Comparison of ENCODE assay signal across 7 cellular contexts in genomic region chr16:89306457-89307420, GRCh38.
DNase-seq lines count a peak whose midpoint lies in the region; ATAC-seq and TF ChIP-seq lines count a peak whose summit lies in the region.
"Not testable (repeated sequence)": the region's sequence is repeated elsewhere in the genome, so short reads cannot be mapped to it uniquely, and the experiment has no call there.

No MANE protein-coding gene starts in this region.

- not testable (repeated sequence) for H3K9ac ChIP-seq in IMR-90 (ENCODE audit: low read depth, low read length); trophoblast cell (ENCODE audit: low read length)

- 92% methylated on average over 14 of the region's 69 CpGs; no CpG with 5 or more reads in 1 of the 2 experiments for WGBS in IMR-90 (ENCODE audit: extremely low coverage in 2 of 2, insufficient read length in 1 of 2), 2 experiments
- no CpG with 5 or more reads among the region's 69 CpGs for WGBS in trophoblast cell (ENCODE audit: extremely low coverage, insufficient coverage, insufficient read length)

- not testable (repeated sequence) for H3K4me1 ChIP-seq in IMR-90 (ENCODE audit: control insufficient read depth, insufficient read depth, low read length); trophoblast cell (ENCODE audit: control insufficient read depth in 1 of 2, insufficient read depth in 2 of 2, low read length in 2 of 2)

- not testable (repeated sequence) for H3K79me2 ChIP-seq in trophoblast cell (ENCODE audit: control insufficient read depth, insufficient read depth, low read length, poor library complexity)

- CTCF ChIA-PET in IMR-90 (lab: Yijun Ruan, JAX) = not testable (repeated sequence)
- CTCF ChIA-PET in activated CD8-positive, alpha-beta T cell treated with anti-CD3 and anti-CD28 coated beads for 36 hours (lab: Charles Lee) = interaction anchor here (0.7 to 2.8 kb wide), 4 partner anchors 9 to 22 kb away, joined by 3 to 11 read pairs (median 4); no protein-coding TSS in a partner anchor

- H3K9me3 ChIP-seq in IMR-90 (ENCODE audit: control insufficient read depth, insufficient read depth, low read length); trophoblast cell (ENCODE audit: insufficient read depth, low read depth, low read length): not testable (repeated sequence)

- H2BK15ac ChIP-seq in IMR-90 (ENCODE audit: low read depth, low read length) = not testable (repeated sequence)

- H2AK9ac ChIP-seq in IMR-90 (replicated peaks; ENCODE audit: low read depth, low read length, poor library complexity) = peak overlapping the region; percentile 9

- H3K14ac ChIP-seq in IMR-90 (replicated peaks; ENCODE audit: low read depth, low read length); trophoblast cell (ENCODE audit: low read length): not testable (repeated sequence)

- peaks cover 37 to 84% of the 10 kb centered on the region in 2 experiments for H3K79me1 ChIP-seq in IMR-90 (ENCODE audit: low read depth in 1 of 2, low read length in 2 of 2)
- H3K79me1 ChIP-seq in trophoblast cell (ENCODE audit: low read length) = not testable (repeated sequence)

- not testable (repeated sequence) for H3K56ac ChIP-seq in IMR-90 (ENCODE audit: extremely low read depth, insufficient read depth, low read length)

- POLR2A ChIA-PET in IMR-90 (lab: Charles Lee; ENCODE audit: unreplicated experiment) = not testable (repeated sequence)
- POLR2A ChIA-PET in activated CD8-positive, alpha-beta T cell treated with anti-CD3 and anti-CD28 coated beads for 36 hours (lab: Charles Lee) = interaction anchor here (0.7 kb wide), 1 partner anchor 384 kb away, joined by 3 read pairs; no protein-coding TSS in a partner anchor

- not testable (repeated sequence) for H3K27ac ChIP-seq in IMR-90 (ENCODE audit: insufficient read depth, low read length); trophoblast cell (ENCODE audit: low read depth, low read length)

- not testable (repeated sequence) for H4K8ac ChIP-seq in IMR-90 (ENCODE audit: low read depth in 2 of 2, low read length in 2 of 2); trophoblast cell (ENCODE audit: low read depth, low read length)

- not testable (repeated sequence) for H3K18ac ChIP-seq in IMR-90 (ENCODE audit: low read depth, low read length); trophoblast cell (ENCODE audit: low read length)

- H3K27ac Mint-ChIP-seq in activated CD8-positive, alpha-beta T cell treated with anti-CD3 and anti-CD28 coated beads for 36 hours = peak overlapping the region; percentile 34
- H3K27ac Mint-ChIP-seq in activated naive CD8-positive, alpha-beta T cell treated with anti-CD3 and anti-CD28 coated beads for 36 hours; chondrocyte (ENCODE audit: unreplicated experiment): not testable (repeated sequence)
- peak overlapping the region in 1 of 2 donors; percentile 78 for H3K27ac Mint-ChIP-seq in natural killer cell

- not testable (repeated sequence) for BruUV-seq in IMR-90 (replicated peaks; lab: Mats Ljungman, UMichigan)

- not testable (repeated sequence) for H3K27me3 Mint-ChIP-seq in activated CD8-positive, alpha-beta T cell treated with anti-CD3 and anti-CD28 coated beads for 36 hours; activated naive CD8-positive, alpha-beta T cell treated with anti-CD3 and anti-CD28 coated beads for 36 hours; chondrocyte (ENCODE audit: low read depth); natural killer cell (ENCODE audit: low read depth in 2 of 2)

- H4K12ac ChIP-seq in trophoblast cell (ENCODE audit: low read depth, low read length) = not testable (repeated sequence)

- H3K27me3 ChIP-seq in IMR-90 (ENCODE audit: control insufficient read depth, insufficient read depth, low read length); trophoblast cell (ENCODE audit: insufficient read depth, low read length): not testable (repeated sequence)

- DNase-seq in IMR-90; activated CD8-positive, alpha-beta T cell treated with anti-CD3 and anti-CD28 coated beads for 36 hours; activated naive CD8-positive, alpha-beta T cell treated with anti-CD3 and anti-CD28 coated beads for 36 hours; natural killer cell; trophoblast cell: not testable (repeated sequence)
- peak; percentile 68 for DNase-seq in chondrocyte (ENCODE audit: low spot score)
- DNase-seq in left ventricle myocardium superior = peak; percentile 21

- H3K36me3 Mint-ChIP-seq in activated CD8-positive, alpha-beta T cell treated with anti-CD3 and anti-CD28 coated beads for 36 hours (ENCODE audit: low read depth) = peaks cover 43% of the 10 kb centered on the region
- H3K36me3 Mint-ChIP-seq in activated naive CD8-positive, alpha-beta T cell treated with anti-CD3 and anti-CD28 coated beads for 36 hours = peaks cover 39% of the 10 kb centered on the region
- peaks cover 12% of the 10 kb centered on the region for H3K36me3 Mint-ChIP-seq in chondrocyte (ENCODE audit: low read depth)
- not testable (repeated sequence) for H3K36me3 Mint-ChIP-seq in natural killer cell

- not testable (repeated sequence) for H4K5ac ChIP-seq in IMR-90 (ENCODE audit: low read depth, low read length)

- H2BK20ac ChIP-seq in IMR-90 (ENCODE audit: low read depth, low read length) = not testable (repeated sequence)

- H2BK5ac ChIP-seq in IMR-90 (ENCODE audit: low read depth, low read length, poor library complexity, severe bottlenecking); trophoblast cell (ENCODE audit: low read depth, low read length, poor library complexity): not testable (repeated sequence)

- H3K36me3 ChIP-seq in IMR-90 (ENCODE audit: control insufficient read depth, insufficient read depth, low read length) (peaks cover 35% of the 10 kb centered on the region), trophoblast cell (ENCODE audit: control insufficient read depth in 1 of 2, insufficient read depth in 2 of 2, low read length in 2 of 2) (peaks cover 37% of the 10 kb centered on the region in 2 experiments)

- H3K23ac ChIP-seq in IMR-90 (ENCODE audit: low read depth, low read length) = 0 out of 2 replicates have a peak overlapping the region, but pooled peaks have one; percentile 2
- H3K23ac ChIP-seq in trophoblast cell (ENCODE audit: low read length) = not testable (repeated sequence)

- not testable (repeated sequence) for TF ChIP-seq POLR2A in IMR-90 (IDR thresholded peaks at IDR 0.05; ENCODE audit: low read depth, low read length)

- H2BK120ac ChIP-seq in IMR-90 (ENCODE audit: low read depth, low read length); trophoblast cell (ENCODE audit: insufficient read depth, low read length, poor library complexity): not testable (repeated sequence)

- peaks cover 44% of the 10 kb centered on the region for H3K9me1 ChIP-seq in IMR-90 (ENCODE audit: insufficient read depth, low read length)

- in situ Hi-C loops in IMR-90 (cut with MboI; ENCODE audit: low sequenced_read_pairs) = not testable (repeated sequence)

- not testable (repeated sequence) for ATAC-seq in IMR-90 (ENCODE audit: low read depth); activated CD8-positive, alpha-beta T cell treated with anti-CD3 and anti-CD28 coated beads for 36 hours; left ventricle myocardium superior; natural killer cell

- peak overlapping the region; percentile 31; the same call in 1 of the 2 replicates for H2AK5ac ChIP-seq in IMR-90 (ENCODE audit: low read depth, low read length)
- H2AK5ac ChIP-seq in trophoblast cell (ENCODE audit: low read length) = not testable (repeated sequence)

- intact Hi-C loops in IMR-90 (cut with micrococcal nuclease); activated CD8-positive, alpha-beta T cell treated with anti-CD3 and anti-CD28 coated beads for 36 hours (cut with micrococcal nuclease); left ventricle myocardium superior (cut with micrococcal nuclease); natural killer cell (cut with micrococcal nuclease): not testable (repeated sequence)

- not testable (repeated sequence) for H3K4me3 ChIP-seq in IMR-90 (ENCODE audit: insufficient read depth, low read depth, low read length); trophoblast cell (ENCODE audit: low read depth, low read length)

- not testable (repeated sequence) for H3K4me2 ChIP-seq in IMR-90 (ENCODE audit: low read depth, low read length); trophoblast cell (ENCODE audit: low read length)

- H4K91ac ChIP-seq in IMR-90 (ENCODE audit: insufficient read depth, low read depth, low read length); trophoblast cell (ENCODE audit: low read depth, low read length): not testable (repeated sequence)

- H4K20me1 ChIP-seq in IMR-90 (ENCODE audit: insufficient read depth, low read length) = peaks cover 75% of the 10 kb centered on the region

- not testable (repeated sequence) for H3K4ac ChIP-seq in IMR-90 (ENCODE audit: low read depth, low read length)
- H3K4ac ChIP-seq in trophoblast cell (ENCODE audit: low read depth, low read length) = peak overlapping the region; percentile 55

- dilution Hi-C loops in IMR-90 (cut with HindIII; ENCODE audit: low sequenced_read_pairs, unreplicated experiment) = not testable (repeated sequence)

- not testable (repeated sequence) for H3K4me3 Mint-ChIP-seq in activated CD8-positive, alpha-beta T cell treated with anti-CD3 and anti-CD28 coated beads for 36 hours
- peak overlapping the region; percentile 10 for H3K4me3 Mint-ChIP-seq in activated naive CD8-positive, alpha-beta T cell treated with anti-CD3 and anti-CD28 coated beads for 36 hours
- H3K4me3 Mint-ChIP-seq in chondrocyte (ENCODE audit: unreplicated experiment) (peak overlapping the region; percentile 13), natural killer cell (peak overlapping the region; percentile 9)

- not testable (repeated sequence) for H3K9me3 Mint-ChIP-seq in activated CD8-positive, alpha-beta T cell treated with anti-CD3 and anti-CD28 coated beads for 36 hours; activated naive CD8-positive, alpha-beta T cell treated with anti-CD3 and anti-CD28 coated beads for 36 hours; chondrocyte (ENCODE audit: low read depth); natural killer cell

- H2BK12ac ChIP-seq in trophoblast cell (ENCODE audit: low read length) = not testable (repeated sequence)

- not testable (repeated sequence) for TF ChIP-seq CTCF in IMR-90 (conservative IDR thresholded peaks at IDR 0.05; ENCODE audit: low read depth, low read length); activated CD8-positive, alpha-beta T cell treated with anti-CD3 and anti-CD28 coated beads for 36 hours (IDR thresholded peaks at IDR 0.05); chondrocyte (IDR thresholded peaks at IDR 0.05); natural killer cell (IDR thresholded peaks at IDR 0.05)

- not testable (repeated sequence) for TF ChIP-seq RAD21 in IMR-90 (IDR thresholded peaks at IDR 0.05; ENCODE audit: low read length)

- H2AFZ ChIP-seq in IMR-90 (replicated peaks; ENCODE audit: low read length, poor library complexity) = peak overlapping the region; percentile 29
- H2AFZ ChIP-seq in trophoblast cell (ENCODE audit: insufficient read depth, low read length, poor library complexity) = not testable (repeated sequence)

- peaks cover 47% of the 10 kb centered on the region for H3K4me1 Mint-ChIP-seq in activated CD8-positive, alpha-beta T cell treated with anti-CD3 and anti-CD28 coated beads for 36 hours (ENCODE audit: low read depth)
- H3K4me1 Mint-ChIP-seq in activated naive CD8-positive, alpha-beta T cell treated with anti-CD3 and anti-CD28 coated beads for 36 hours = peaks cover 43% of the 10 kb centered on the region
- H3K4me1 Mint-ChIP-seq in chondrocyte (ENCODE audit: low read depth) = peaks cover 22% of the 10 kb centered on the region
- H3K4me1 Mint-ChIP-seq in natural killer cell = peaks cover 64 to 70% of the 10 kb centered on the region in 2 donors
